12 cellular contexts compared by ENCODE assay signal in the genomic region with DNA sequence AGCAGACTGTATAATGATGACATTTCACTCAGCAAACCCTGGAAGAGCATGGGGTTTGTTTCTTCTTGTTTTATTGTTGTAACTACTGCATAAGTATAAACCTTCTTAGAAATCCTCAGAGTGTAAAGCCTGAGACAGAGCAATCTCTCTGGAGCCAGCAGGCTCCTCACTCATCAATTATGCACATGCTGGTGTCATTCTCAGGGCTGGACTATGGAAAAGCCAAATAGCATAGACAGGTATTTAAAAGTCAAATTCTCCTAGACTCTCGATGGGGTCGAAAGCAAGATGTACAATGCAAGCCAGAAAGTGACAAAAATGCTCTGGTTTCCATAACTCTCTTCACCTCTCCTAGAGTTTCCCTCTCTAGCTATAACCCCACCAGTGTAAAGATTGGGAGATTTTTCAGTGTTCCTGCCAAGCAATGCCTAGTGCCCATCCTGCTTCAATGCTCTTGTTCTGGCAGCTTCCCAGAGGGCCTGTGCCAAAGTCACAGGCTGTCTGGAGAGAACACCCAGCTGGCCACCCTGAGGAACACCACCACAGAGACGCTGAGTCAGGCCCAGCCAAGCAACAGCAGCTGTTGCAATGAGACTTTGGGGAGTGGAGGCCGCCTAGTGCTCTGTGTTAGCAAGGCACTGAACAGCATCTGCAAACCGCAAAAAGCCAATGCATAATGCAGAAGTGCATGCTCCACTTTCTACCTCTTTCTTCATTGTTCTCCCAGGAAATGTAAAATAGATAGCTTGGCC.
DNase-seq lines count a peak whose midpoint lies in the region; ATAC-seq and FAIRE-seq lines count a peak whose summit lies in the region.
"Had no signal": no experiment of that assay in that cellular context is flagged by ENCODE, and none has a peak within 500 bp of the region (broad histone marks: within the 10 kb centered on the region; RNA-seq: fewer than 3 reads in every experiment).

No MANE protein-coding gene starts in this region.

- H3K4me3 ChIP-seq in adipocyte (ENCODE audit: low read length) = no peak overlapping the region

- H3K9ac ChIP-seq in adipocyte (ENCODE audit: low read length) = no peak overlapping the region

- no peaks in the 10 kb centered on the region for H3K36me3 ChIP-seq in adipocyte (ENCODE audit: control insufficient read depth, insufficient read depth, low read length, severe bottlenecking)

- peaks cover 9% of the 10 kb centered on the region for H3K27me3 ChIP-seq in adipocyte (replicated peaks; ENCODE audit: control insufficient read depth, insufficient read depth, low read length)

- FAIRE-seq in GM19239 (lab: Jason Lieb, UNC) = no peak
- FAIRE-seq: HTR-8/SVneo had no signal

- no peaks in the 10 kb centered on the region for H3K4me1 ChIP-seq in adipocyte (ENCODE audit: control insufficient read depth, insufficient read depth, low read length)

- H3K9me3 ChIP-seq in adipocyte (ENCODE audit: control insufficient read depth, low read length) = no peaks in the 10 kb centered on the region

- ATAC-seq in HG02763 (IDR thresholded peaks at IDR 0.05; ENCODE audit: unreplicated experiment) = no peak
- no peak for ATAC-seq in GM19351 (IDR thresholded peaks at IDR 0.05; ENCODE audit: unreplicated experiment)
- ATAC-seq: Panc1 had no signal

- DNase-seq in D341Med (ENCODE audit: low spot score) (peak; percentile 55), NCI-H1436 treated with DMSO at 0.1 percent for 48 hours (lab: John Stamatoyannopoulos, UW) (peak; percentile 21), adipocyte (ENCODE audit: low read depth) (peak; percentile 0), kidney tubule cell (ENCODE audit: low spot score) (peak; percentile 3), GM19239 (ENCODE audit: insufficient read length, low spot score) (no peak), NCI-H128 (lab: John Stamatoyannopoulos, UW; ENCODE audit: unreplicated experiment) (no peak)
- DNase-seq: activated T-cell treated with anti-CD3 and anti-CD28 coated beads for 4 hours, H7 had no signal

Comparison
In these comparisons a context has a peak if more than half of its experiments do, and no peak if none do; other contexts are left out.
1. DNase-seq: peak in D341Med (single experiment), NCI-H1436 treated with DMSO at 0.1 percent for 48 hours (single experiment), adipocyte (single experiment) and kidney tubule cell (single experiment); none in GM19239 (single experiment) and NCI-H128 (single experiment).